In genomic region chr1:19368050-19368449, GRCh38 we compare ENCODE assay signal across 14 cellular contexts.
"Had no signal": no experiment of that assay in that cellular context is flagged by ENCODE, and none has a peak within 500 bp of the region (broad histone marks: within the 10 kb centered on the region; RNA-seq: fewer than 3 reads in every experiment).

No MANE protein-coding gene starts in this region.

- H3K4me3 Mint-ChIP-seq: activated naive CD8-positive, alpha-beta T cell treated with anti-CD3 and anti-CD28 coated beads, Interleukin-2, amount 10 ng/mL, durations not matched to agents 7 days and 5 days; nephron; stimulated activated naive CD8-positive, alpha-beta T cell treated with anti-CD3 and anti-CD28 coated beads, Interleukin-15, Interleukin-2, amounts not matched to agents 100 ng/mL and 50 ng/mL, for 24 hours; T-helper 1 cell treated with Interleukin-12 subunit alpha and Interleukin-12 subunit beta and Interleukin-4 antibody, amounts not matched to agents 30 μg/mL and 1 μg/mL, for 36 hours had no signal

- H3K36me3 ChIP-seq: colonic mucosa had no signal

- H3K9me3 Mint-ChIP-seq: activated naive CD8-positive, alpha-beta T cell treated with anti-CD3 and anti-CD28 coated beads, Interleukin-2, amount 10 ng/mL, durations not matched to agents 7 days and 5 days; nephron; stimulated activated naive CD8-positive, alpha-beta T cell treated with anti-CD3 and anti-CD28 coated beads, Interleukin-15, Interleukin-2, amounts not matched to agents 100 ng/mL and 50 ng/mL, for 24 hours; T-helper 1 cell treated with Interleukin-12 subunit alpha and Interleukin-12 subunit beta and Interleukin-4 antibody, amounts not matched to agents 30 μg/mL and 1 μg/mL, for 36 hours had no signal

- H3K27ac ChIP-seq: ascending aorta, colonic mucosa, tibial artery had no signal

- H3K4me1 ChIP-seq: colonic mucosa had no signal

- DNase-seq: activated CD4-positive, alpha-beta T cell treated with anti-CD3 and anti-CD28 coated beads, Interleukin-2, amount 50 U/mL, for 1 hour; activated gamma-delta T cell; activated naive CD8-positive, alpha-beta T cell treated with anti-CD3 and anti-CD28 coated beads, Interleukin-2, amount 10 ng/mL, durations not matched to agents 7 days and 5 days; colonic mucosa; effector CD8-positive, alpha-beta T cell; left colon; SHP77 treated with DMSO at 0.1 percent for 48 hours; stimulated activated CD4-positive, alpha-beta T cell treated with anti-CD3 and anti-CD28 coated beads, Interleukin-4, amount 100 ng/mL, for 1 hour; stimulated activated CD8-positive, alpha-beta memory T cell treated with anti-CD3 and anti-CD28 coated beads, Interleukin-4, amount 100 ng/mL, for 48 hours; tibial artery had no signal

- H3K9me3 ChIP-seq: ascending aorta, colonic mucosa, tibial artery had no signal

- H3K27me3 Mint-ChIP-seq: activated naive CD8-positive, alpha-beta T cell treated with anti-CD3 and anti-CD28 coated beads, Interleukin-2, amount 10 ng/mL, durations not matched to agents 7 days and 5 days; stimulated activated naive CD8-positive, alpha-beta T cell treated with anti-CD3 and anti-CD28 coated beads, Interleukin-15, Interleukin-2, amounts not matched to agents 100 ng/mL and 50 ng/mL, for 24 hours had no signal

- H3K27ac Mint-ChIP-seq: activated naive CD8-positive, alpha-beta T cell treated with anti-CD3 and anti-CD28 coated beads, Interleukin-2, amount 10 ng/mL, durations not matched to agents 7 days and 5 days; stimulated activated naive CD8-positive, alpha-beta T cell treated with anti-CD3 and anti-CD28 coated beads, Interleukin-15, Interleukin-2, amounts not matched to agents 100 ng/mL and 50 ng/mL, for 24 hours; T-helper 1 cell treated with Interleukin-12 subunit alpha and Interleukin-12 subunit beta and Interleukin-4 antibody, amounts not matched to agents 30 μg/mL and 1 μg/mL, for 36 hours had no signal

- H3K27me3 ChIP-seq: ascending aorta, colonic mucosa, tibial artery had no signal

- H3K4me1 Mint-ChIP-seq: activated naive CD8-positive, alpha-beta T cell treated with anti-CD3 and anti-CD28 coated beads, Interleukin-2, amount 10 ng/mL, durations not matched to agents 7 days and 5 days had no signal

- H3K4me3 ChIP-seq: ascending aorta, colonic mucosa, tibial artery had no signal
